ENCODE assay signal across 1 cellular context in genomic region chr19:48552406-48553322, GRCh38.
TF ChIP-seq lines count a peak whose summit lies in the region.

No MANE protein-coding gene starts in this region.

TF ChIP-seq in GM23338, 12 proteins besides CTCF, POLR2A, EP300 and RAD21 (continued from another document):
- no peak for TF ChIP-seq ZNF462 (CRISPR knock-in tag; IDR thresholded peaks at IDR 0.05)
- TF ChIP-seq POLR2AphosphoS5 (IDR thresholded peaks at IDR 0.05; ENCODE audit: low read depth), result no peak
- TF ChIP-seq ZNF114 (CRISPR knock-in tag; IDR thresholded peaks at IDR 0.05), result no peak
- TF ChIP-seq ETS1 (IDR thresholded peaks at IDR 0.05), result no peak
